In genomic region chr5:53024535-53024934, GRCh38 we compare ENCODE assay signal across 23 cellular contexts. TPM values are rescaled to one million over a fixed set of nuclear protein-coding genes. Genes with fewer than 3 reads are reported as not detected.
DNase-seq lines count a peak whose midpoint lies in the region; ATAC-seq, FAIRE-seq and TF ChIP-seq lines count a peak whose summit lies in the region.
"Had no signal": no experiment of that assay in that cellular context is flagged by ENCODE, and none has a peak within 500 bp of the region (broad histone marks: within the 10 kb centered on the region; RNA-seq: fewer than 3 reads in every experiment).

No MANE protein-coding gene starts in this region.

- peak overlapping the region; percentile 65 for H3K27ac ChIP-seq in keratinocyte (ENCODE audit: control insufficient read depth, insufficient read depth, low read length)

- H3K4me1 ChIP-seq in adipocyte (ENCODE audit: control insufficient read depth, insufficient read depth, low read length) (peaks cover 33% of the 10 kb centered on the region), keratinocyte (ENCODE audit: control insufficient read depth, extremely low read depth, insufficient read depth, low read length) (peaks cover 50% of the 10 kb centered on the region)

- H3K4me3 Mint-ChIP-seq in activated CD4-positive, alpha-beta T cell treated with anti-CD3 and anti-CD28 coated beads, Interleukin-2, amount 10 ng/mL, durations not matched to agents 24 days and 14 days, result no peak overlapping the region
- no peak overlapping the region for H3K4me3 Mint-ChIP-seq in activated T-cell treated with anti-CD3 and anti-CD28 coated beads, Interleukin-2, amount 50 U/mL, for 4 hours
- H3K4me3 Mint-ChIP-seq: CD14-positive monocyte, GM23338, naive B cell had no signal

- DNase-seq in activated CD4-positive, alpha-beta T cell treated with anti-CD3 and anti-CD28 coated beads, Interleukin-2, amount 10 ng/mL, durations not matched to agents 24 days and 14 days, result peak; percentile 55
- no peak for DNase-seq in activated CD4-positive, alpha-beta T cell treated with anti-CD3 and anti-CD28 coated beads, Interleukin-2, amount 50 U/mL, for 48 hours
- DNase-seq in adipocyte (ENCODE audit: low read depth) (no peak), keratinocyte (ENCODE audit: low read depth, low spot score) (no peak), foreskin melanocyte (no peak)
- DNase-seq in activated T-cell treated with anti-CD3 and anti-CD28 coated beads, Interleukin-2, amount 50 U/mL, for 4 hours, result no peak
- DNase-seq in activated CD4-positive, alpha-beta T cell treated with anti-CD3 and anti-CD28 coated beads, Interleukin-2, amount 50 U/mL, for 1 hour, result no peak
- DNase-seq: activated naive CD4-positive, alpha-beta T cell treated with anti-CD3 and anti-CD28 coated beads, Interleukin-2, amount 50 U/mL, for 16 hours; aorta; central memory CD4-positive, alpha-beta T cell; kidney; naive B cell; NCI-H1417; NCI-H2107; NCI-H526 treated with DMSO at 0.1 percent for 48 hours; stimulated activated CD4-positive, alpha-beta T cell treated with anti-CD3 and anti-CD28 coated beads, Interleukin-4, amount 100 ng/mL, for 24 hours; stimulated activated naive CD4-positive, alpha-beta T cell treated with Interleukin-2 at 50 U/mL for 16 hours; tibial artery had no signal

- dilution Hi-C loops in keratinocyte (cut with MboI; ENCODE audit: extremely low pct_ligation_motif_present, low sequenced_read_pairs), result no loop called here

- H3K27me3 ChIP-seq in adipocyte (replicated peaks; ENCODE audit: control insufficient read depth, insufficient read depth, low read length) (no peaks in the 10 kb centered on the region), keratinocyte (ENCODE audit: control insufficient read depth, extremely low read depth, insufficient read depth, low read length) (no peaks in the 10 kb centered on the region)
- H3K27me3 ChIP-seq: tibial artery had no signal

- H3K9ac ChIP-seq in adipocyte (ENCODE audit: low read length) (peak overlapping the region; percentile 53), keratinocyte (ENCODE audit: control insufficient read depth, extremely low read depth, insufficient read depth, low read length) (peak overlapping the region; percentile 41)

- no peaks in the 10 kb centered on the region for H4K20me1 ChIP-seq in keratinocyte (ENCODE audit: control insufficient read depth, extremely low read depth, insufficient read depth, low read length)

- peaks cover 8% of the 10 kb centered on the region for H3K36me3 Mint-ChIP-seq in activated CD4-positive, alpha-beta T cell treated with anti-CD3 and anti-CD28 coated beads, Interleukin-2, amount 10 ng/mL, durations not matched to agents 24 days and 14 days (ENCODE audit: low read depth)
- H3K36me3 Mint-ChIP-seq in activated T-cell treated with anti-CD3 and anti-CD28 coated beads, Interleukin-2, amount 50 U/mL, for 4 hours (ENCODE audit: insufficient read depth), result no peaks in the 10 kb centered on the region
- H3K36me3 Mint-ChIP-seq: CD14-positive monocyte, naive B cell had no signal

- H3K9me3 ChIP-seq in adipocyte (ENCODE audit: control insufficient read depth, low read length), result no peaks in the 10 kb centered on the region
- H3K9me3 ChIP-seq in keratinocyte (ENCODE audit: control insufficient read depth, low read depth, low read length), result no peaks in the 10 kb centered on the region
- H3K9me3 ChIP-seq: tibial artery had no signal

- no peak overlapping the region for H2AFZ ChIP-seq in keratinocyte (ENCODE audit: control insufficient read depth, low read length)
- H2AFZ ChIP-seq: GM23338 had no signal

- no peak overlapping the region for H3K27ac Mint-ChIP-seq in activated CD4-positive, alpha-beta T cell treated with anti-CD3 and anti-CD28 coated beads, Interleukin-2, amount 10 ng/mL, durations not matched to agents 24 days and 14 days
- H3K27ac Mint-ChIP-seq: CD14-positive monocyte, GM23338, naive B cell had no signal

- no peaks in the 10 kb centered on the region for H3K27me3 Mint-ChIP-seq in activated CD4-positive, alpha-beta T cell treated with anti-CD3 and anti-CD28 coated beads, Interleukin-2, amount 10 ng/mL, durations not matched to agents 24 days and 14 days
- H3K27me3 Mint-ChIP-seq in activated T-cell treated with anti-CD3 and anti-CD28 coated beads, Interleukin-2, amount 50 U/mL, for 4 hours (ENCODE audit: low read depth), result no peaks in the 10 kb centered on the region
- H3K27me3 Mint-ChIP-seq: naive B cell had no signal

- no peaks in the 10 kb centered on the region for H3K9me1 ChIP-seq in keratinocyte (ENCODE audit: control insufficient read depth, extremely low read depth, insufficient read depth, low read length)

- FAIRE-seq in keratinocyte (lab: Jason Lieb, UNC), result peak; percentile 5
- FAIRE-seq: A204.1 had no signal

- no peak for ATAC-seq in GM18861 (IDR thresholded peaks at IDR 0.05; ENCODE audit: unreplicated experiment)
- ATAC-seq in activated T-cell treated with anti-CD3 and anti-CD28 coated beads, Interleukin-2, amount 50 U/mL, for 4 hours, result no peak
- ATAC-seq: GM23338 had no signal

- H3K36me3 ChIP-seq in adipocyte (ENCODE audit: control insufficient read depth, insufficient read depth, low read length, severe bottlenecking) (no peaks in the 10 kb centered on the region), keratinocyte (ENCODE audit: control insufficient read depth in 2 of 2, extremely low read depth in 1 of 2, insufficient read depth in 2 of 2, low read length in 2 of 2) (peaks cover 10% of the 10 kb centered on the region in 2 experiments)
- H3K36me3 ChIP-seq: tibial artery had no signal

- TF ChIP-seq CTCF in keratinocyte (optimal IDR thresholded peaks at IDR 0.05 in 1 of 3, IDR thresholded peaks at IDR 0.05 in 1 of 3, conservative IDR thresholded peaks at IDR 0.05 in 1 of 3; ENCODE audit: extremely low read depth in 1 of 3, insufficient read depth in 2 of 3, low read length in 3 of 3), result no peak

- H3K4me3 ChIP-seq in adipocyte (ENCODE audit: low read length) (peak overlapping the region; percentile 8), keratinocyte (ENCODE audit: control insufficient read depth in 2 of 3, extremely low read depth in 1 of 3, insufficient read depth in 2 of 3, low read depth in 1 of 3, low read length in 3 of 3) (peak overlapping the region in 1 of 3 experiments; percentile 1)
- H3K4me3 ChIP-seq: GM23338, lung, tibial artery had no signal

- H3K9me3 Mint-ChIP-seq in activated CD4-positive, alpha-beta T cell treated with anti-CD3 and anti-CD28 coated beads, Interleukin-2, amount 10 ng/mL, durations not matched to agents 24 days and 14 days, result no peaks in the 10 kb centered on the region
- no peaks in the 10 kb centered on the region for H3K9me3 Mint-ChIP-seq in activated T-cell treated with anti-CD3 and anti-CD28 coated beads, Interleukin-2, amount 50 U/mL, for 4 hours
- H3K9me3 Mint-ChIP-seq: GM23338, naive B cell had no signal

- peaks cover 14% of the 10 kb centered on the region for H3K4me1 Mint-ChIP-seq in activated CD4-positive, alpha-beta T cell treated with anti-CD3 and anti-CD28 coated beads, Interleukin-2, amount 10 ng/mL, durations not matched to agents 24 days and 14 days
- H3K4me1 Mint-ChIP-seq in activated T-cell treated with anti-CD3 and anti-CD28 coated beads, Interleukin-2, amount 50 U/mL, for 4 hours (ENCODE audit: low read depth), result peaks cover 3% of the 10 kb centered on the region
- H3K4me1 Mint-ChIP-seq: naive B cell had no signal

- intact Hi-C loops in activated CD4-positive, alpha-beta T cell treated with anti-CD3 and anti-CD28 coated beads, Interleukin-2, amount 10 ng/mL, durations not matched to agents 24 days and 14 days (cut with micrococcal nuclease), result no loop called here

- H3K79me2 ChIP-seq in keratinocyte (ENCODE audit: control insufficient read depth, insufficient read depth, low read length), result peaks cover 57% of the 10 kb centered on the region

- peak overlapping the region; percentile 41 for H3K4me2 ChIP-seq in keratinocyte (ENCODE audit: control insufficient read depth, extremely low read depth, insufficient read depth, low read depth, low read length)
- H3K4me2 ChIP-seq: GM23338 had no signal

RNA-seq across cellular contexts. Expression of gene ITGA2, which starts 35.4 kb away (rescaled TPM):
- 3.5 and 3.9 TPM in 2 replicates for total RNA-seq in activated CD4-positive, alpha-beta T cell treated with anti-CD3 and anti-CD28 coated beads, Interleukin-2, amount 10 ng/mL, durations not matched to agents 24 days and 14 days
- 75.4 to 112 TPM (median 107 TPM) in 3 replicates for polyA plus RNA-seq in keratinocyte
- polyA plus RNA-seq in keratinocyte (2011; ENCODE audit: low read depth), result 8.1 TPM
- 14.3 and 31.7 TPM in 2 replicates for polyA plus RNA-seq in keratinocyte (2011; cell fraction: cytosol; rRNA removed)
- polyA plus RNA-seq in keratinocyte (2011; cell fraction: nucleus; rRNA removed), result 139 and 168 TPM in 2 replicates
- polyA plus RNA-seq in keratinocyte (2012; ENCODE audit: low replicate concordance), result 21.1 and 96.1 TPM in 2 replicates
- polyA minus RNA-seq in keratinocyte, result 143 to 270 TPM (median 175 TPM) in 3 replicates
- polyA minus RNA-seq in keratinocyte (2011; cell fraction: cytosol; rRNA and poly(A)+ RNA removed), result 71.6 TPM
- 267 and 529 TPM in 2 replicates for polyA minus RNA-seq in keratinocyte (2011; cell fraction: nucleus; rRNA and poly(A)+ RNA removed)
- 1 to 10 TPM; 1.0 to 1.1 (median 1.1) TPM for total RNA-seq in activated T-cell treated with anti-CD3 and anti-CD28 coated beads, Interleukin-2, amount 50 U/mL, for 4 hours
- polyA plus RNA-seq: CD14-positive monocyte had no signal
